In genomic region chr6:13248053-13248452, GRCh38 we compare ENCODE assay signal across 11 cellular contexts.
DNase-seq lines count a peak whose midpoint lies in the region; ATAC-seq and TF ChIP-seq lines count a peak whose summit lies in the region.
"Had no signal": no experiment of that assay in that cellular context is flagged by ENCODE, and none has a peak within 500 bp of the region (broad histone marks: within the 10 kb centered on the region; RNA-seq: fewer than 3 reads in every experiment).

No MANE protein-coding gene starts in this region.

- in situ Hi-C loops in G401 (cut with HindIII; ENCODE audit: low sequenced_read_pairs), result no loop called here

- TF ChIP-seq CTCF in AG09309 (IDR thresholded peaks at IDR 0.05; ENCODE audit: control insufficient read depth, insufficient read depth, low read depth, low read length, missing control alignments), result no peak
- no peak for TF ChIP-seq CTCF in RWPE2 (IDR thresholded peaks at IDR 0.05; ENCODE audit: poor library complexity, severe bottlenecking)

- H3K36me3 ChIP-seq in RWPE2 (ENCODE audit: low read depth), result no peaks in the 10 kb centered on the region

- no peaks in the 10 kb centered on the region for H3K9me3 ChIP-seq in RWPE2 (ENCODE audit: severe bottlenecking)

- ATAC-seq in RWPE2 (ENCODE audit: low read depth) (peak; percentile 97), HG03097 (IDR thresholded peaks at IDR 0.05; ENCODE audit: low FRiP score, unreplicated experiment) (no peak), Right ventricle myocardium superior (ENCODE audit: poor library complexity) (no peak)

- intact Hi-C loops in Right ventricle myocardium superior (cut with DNase I), result no loop called here

- H3K4me1 ChIP-seq in RWPE2 (ENCODE audit: insufficient read depth, poor library complexity, severe bottlenecking), result peaks cover 10% of the 10 kb centered on the region

- no peaks in the 10 kb centered on the region for H3K27me3 ChIP-seq in RWPE2 (ENCODE audit: insufficient read depth, poor library complexity, severe bottlenecking)

- H3K4me3 ChIP-seq in AG09309 (ENCODE audit: control insufficient read depth, low read depth, low read length) (no peak overlapping the region), RWPE2 (ENCODE audit: severe bottlenecking) (no peak overlapping the region)

- peak overlapping the region; percentile 5 for H3K27ac ChIP-seq in RWPE2 (ENCODE audit: poor library complexity, severe bottlenecking)

- DNase-seq in AG09309 (ENCODE audit: low read depth), result peak; percentile 31
- DNase-seq in LHCN-M2 (ENCODE audit: low read depth), result peak; percentile 88
- DNase-seq in RWPE2 (ENCODE audit: low spot score), result no peak
- peak; percentile 27 for DNase-seq in iPS-NIHi11 (ENCODE audit: low spot score)
- DNase-seq in G401 (ENCODE audit: low spot score), result no peak
- DNase-seq in Right ventricle myocardium superior, result no peak
- no peak for DNase-seq in T1000 (lab: John Stamatoyannopoulos, UW)
- DNase-seq: CD4-positive, CD25-positive, alpha-beta regulatory T cell; effector memory CD4-positive, alpha-beta T cell; stimulated activated CD4-positive, alpha-beta T cell treated with anti-CD3 and anti-CD28 coated beads, Interleukin-1b, Interleukin-23, amount 100 ng/mL, for 48 hours had no signal

Comparison
In these comparisons a context has a peak if more than half of its experiments do, and no peak if none do; other contexts are left out.
1. DNase-seq: peak in AG09309 (single experiment), LHCN-M2 (single experiment) and iPS-NIHi11 (single experiment); none in RWPE2 (single experiment), G401 (single experiment), Right ventricle myocardium superior (single experiment) and T1000 (single experiment).